11 cellular contexts compared by ENCODE assay signal in genomic region chr3:45984331-45985312, GRCh38. TPM values are rescaled to one million over a fixed set of nuclear protein-coding genes. Genes with fewer than 3 reads are reported as not detected.
DNase-seq lines count a peak whose midpoint lies in the region; ATAC-seq lines count a peak whose summit lies in the region.
"Had no signal": no experiment of that assay in that cellular context is flagged by ENCODE, and none has a peak within 500 bp of the region (broad histone marks: within the 10 kb centered on the region; RNA-seq: fewer than 3 reads in every experiment).

No MANE protein-coding gene starts in this region.

- H3K4me1 ChIP-seq in endocrine pancreas (ENCODE audit: control insufficient read depth, insufficient read depth, low read length) = peaks cover 14% of the 10 kb centered on the region
- H3K4me1 ChIP-seq in urinary bladder (ENCODE audit: insufficient read depth) = peaks cover 6% of the 10 kb centered on the region
- peaks cover 10% of the 10 kb centered on the region for H3K4me1 ChIP-seq in effector memory CD4-positive, alpha-beta T cell (ENCODE audit: control insufficient read depth, insufficient read depth, low read length, poor library complexity, severe bottlenecking)

- 59% methylated on average over 8 of the region's 8 CpGs for WGBS in urinary bladder

- no peaks in the 10 kb centered on the region for H3K9me3 Mint-ChIP-seq in activated T-cell treated with anti-CD3 and anti-CD28 coated beads, Interleukin-2, amount 50 U/mL, for 24 hours
- no peaks in the 10 kb centered on the region for H3K9me3 Mint-ChIP-seq in memory B cell
- H3K9me3 Mint-ChIP-seq: T-helper 2 cell treated with Interferon-gamma antibody and Interleukin-4, amounts not matched to agents 5 μg/mL and 100 μg/mL, for 36 hours had no signal

- H3K36me3 ChIP-seq in endocrine pancreas (ENCODE audit: control insufficient read depth, insufficient read depth, low read length) = peaks cover 2% of the 10 kb centered on the region
- H3K36me3 ChIP-seq in urinary bladder (ENCODE audit: insufficient read depth) = no peaks in the 10 kb centered on the region
- peaks cover 39% of the 10 kb centered on the region for H3K36me3 ChIP-seq in effector memory CD4-positive, alpha-beta T cell (ENCODE audit: control insufficient read depth, insufficient read depth, low read length)

- H3K9ac ChIP-seq in endocrine pancreas (ENCODE audit: control insufficient read depth, insufficient read depth, low read length) = peak overlapping the region; percentile 10

- peaks cover 74% of the 10 kb centered on the region for H3K36me3 Mint-ChIP-seq in activated T-cell treated with anti-CD3 and anti-CD28 coated beads, Interleukin-2, amount 50 U/mL, for 24 hours (ENCODE audit: low read depth)
- peaks cover 8% of the 10 kb centered on the region for H3K36me3 Mint-ChIP-seq in memory B cell

- no peaks in the 10 kb centered on the region for H3K27me3 Mint-ChIP-seq in activated T-cell treated with anti-CD3 and anti-CD28 coated beads, Interleukin-2, amount 50 U/mL, for 24 hours
- H3K27me3 Mint-ChIP-seq in memory B cell = no peaks in the 10 kb centered on the region

- no peaks in the 10 kb centered on the region for H3K9me3 ChIP-seq in endocrine pancreas (ENCODE audit: control insufficient read depth, low read length)
- H3K9me3 ChIP-seq in effector memory CD4-positive, alpha-beta T cell (ENCODE audit: control insufficient read depth, low read length) = no peaks in the 10 kb centered on the region

- no peak overlapping the region for H3K4me3 ChIP-seq in endocrine pancreas (ENCODE audit: control insufficient read depth, insufficient read depth, low read length)
- H3K4me3 ChIP-seq in urinary bladder (ENCODE audit: low read depth, low read length) = no peak overlapping the region
- no peak overlapping the region for H3K4me3 ChIP-seq in effector memory CD4-positive, alpha-beta T cell (ENCODE audit: insufficient read depth, low read depth, low read length, poor library complexity, severe bottlenecking)

- no peak for ATAC-seq in memory B cell (ENCODE audit: low read depth)

- no peak overlapping the region for H3K4me3 Mint-ChIP-seq in activated T-cell treated with anti-CD3 and anti-CD28 coated beads, Interleukin-2, amount 50 U/mL, for 24 hours
- no peak overlapping the region for H3K4me3 Mint-ChIP-seq in memory B cell
- H3K4me3 Mint-ChIP-seq: T-helper 2 cell treated with Interferon-gamma antibody and Interleukin-4, amounts not matched to agents 5 μg/mL and 100 μg/mL, for 36 hours had no signal

- no peak for DNase-seq in activated T-cell treated with anti-CD3 and anti-CD28 coated beads, Interleukin-2, amount 50 U/mL, for 24 hours
- DNase-seq in activated T-cell treated with anti-CD3 and anti-CD28 coated beads for 4 hours (no peak), memory B cell (ENCODE audit: low spot score in 2 of 2) (no peak), HPDE6-E6E7 (ENCODE audit: extremely low spot score) (no peak)
- no peak for DNase-seq in effector memory CD4-positive, alpha-beta T cell
- no peak for DNase-seq in activated CD4-positive, alpha-beta T cell treated with anti-CD3 and anti-CD28 coated beads, Interleukin-2, amount 50 U/mL, for 4 hours
- DNase-seq: AML-193, dermis blood vessel endothelial cell had no signal

- H3K27me3 ChIP-seq in endocrine pancreas (ENCODE audit: control insufficient read depth, insufficient read depth, low read length) = no peaks in the 10 kb centered on the region
- H3K27me3 ChIP-seq in effector memory CD4-positive, alpha-beta T cell (replicated peaks; ENCODE audit: control insufficient read depth, insufficient read depth, low read length, poor library complexity, severe bottlenecking) = no peaks in the 10 kb centered on the region

- H3K27ac Mint-ChIP-seq in activated T-cell treated with anti-CD3 and anti-CD28 coated beads, Interleukin-2, amount 50 U/mL, for 24 hours = peak overlapping the region; percentile 27
- peak overlapping the region; percentile 28 for H3K27ac Mint-ChIP-seq in memory B cell
- H3K27ac Mint-ChIP-seq: T-helper 2 cell treated with Interferon-gamma antibody and Interleukin-4, amounts not matched to agents 5 μg/mL and 100 μg/mL, for 36 hours had no signal

- H3K27ac ChIP-seq in urinary bladder (ENCODE audit: low read depth) = peak overlapping the region; percentile 61
- no peak overlapping the region for H3K27ac ChIP-seq in effector memory CD4-positive, alpha-beta T cell (ENCODE audit: insufficient read depth, low read length, poor library complexity, severe bottlenecking)

- H3K4me1 Mint-ChIP-seq in activated T-cell treated with anti-CD3 and anti-CD28 coated beads, Interleukin-2, amount 50 U/mL, for 24 hours (ENCODE audit: low read depth) = peaks cover 72% of the 10 kb centered on the region
- peaks cover 16% of the 10 kb centered on the region for H3K4me1 Mint-ChIP-seq in memory B cell

RNA-seq across cellular contexts. Expression of gene FYCO1, which starts 11.0 kb away (rescaled TPM):
- 26.6 TPM for total RNA-seq in urinary bladder
- 58.9 TPM for polyA plus RNA-seq in urinary bladder

RNA-seq across cellular contexts. Expression of gene CXCR6, which starts 41.4 kb away (rescaled TPM):
- 0.63 TPM for total RNA-seq in urinary bladder
- 1.6 TPM for polyA plus RNA-seq in urinary bladder
- total RNA-seq: dermis blood vessel endothelial cell had no signal

RNA-seq across cellular contexts. Expression of gene XCR1, which starts 42.7 kb away (rescaled TPM):
- total RNA-seq in urinary bladder = 1.0 TPM
- polyA plus RNA-seq in urinary bladder = 0.77 TPM
- total RNA-seq: dermis blood vessel endothelial cell had no signal
